Comparison of ENCODE assay signal across 8 cellular contexts in the genomic region with DNA sequence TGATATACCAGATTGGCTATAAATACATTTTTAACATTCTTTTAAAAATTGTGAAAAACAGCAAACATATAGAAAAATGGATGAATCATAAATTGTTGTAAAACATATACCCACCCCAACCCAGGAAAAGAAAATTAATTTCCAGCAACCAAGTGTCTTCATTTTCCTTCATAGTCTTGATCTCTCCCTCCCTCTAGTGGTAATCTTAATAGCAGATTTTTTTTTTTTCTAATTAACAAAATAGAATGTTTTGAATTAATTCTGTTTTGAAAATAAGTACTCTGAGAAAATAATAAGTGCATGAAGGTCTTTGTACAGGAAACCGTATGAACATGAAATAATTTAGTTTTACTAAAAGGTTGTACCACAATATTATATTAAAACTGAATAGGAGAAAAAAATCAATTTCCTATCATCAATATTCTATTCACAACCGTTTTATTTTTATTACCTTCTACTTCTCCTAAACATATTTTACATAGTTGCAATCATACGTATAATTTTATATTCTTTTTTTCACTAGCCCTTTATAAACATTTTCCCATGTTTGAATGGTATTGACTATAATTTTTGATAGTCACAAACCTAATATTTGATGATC. TPM values are rescaled to one million over a fixed set of nuclear protein-coding genes. Genes with fewer than 3 reads are reported as not detected.
DNase-seq lines count a peak whose midpoint lies in the region; ATAC-seq and TF ChIP-seq lines count a peak whose summit lies in the region.

No MANE protein-coding gene starts in this region.

- DNase-seq in DMS114 treated with DMSO at 0.1 percent for 48 hours (lab: John Stamatoyannopoulos, UW; ENCODE audit: unreplicated experiment) (peak; percentile 47), head of caudate nucleus (no peak)
- DNase-seq in central memory CD4-positive, alpha-beta T cell = peak; percentile 23
- no peak for DNase-seq in NK-92 treated with Interleukin-12 subunit alpha and Interleukin-12 subunit beta, amount 100 ng/mL, for 24 hours (lab: John Stamatoyannopoulos, UW)
- no peak for DNase-seq in stimulated activated naive CD4-positive, alpha-beta T cell treated with Interleukin-2 at 50 U/mL for 16 hours (lab: John Stamatoyannopoulos, UW)

- intact Hi-C loops in head of caudate nucleus (cut with DNase I) = no loop called here

- H3F3A ChIP-seq in Loucy (ENCODE audit: low read depth) (no peaks in the 10 kb centered on the region), neural cell (ENCODE audit: insufficient read depth, low read length, poor library complexity, severe bottlenecking) (no peaks in the 10 kb centered on the region)

- no peak for TF ChIP-seq EP300 in neural cell (conservative IDR thresholded peaks at IDR 0.05; ENCODE audit: poor library complexity, severe bottlenecking)

- peak; percentile 29 for TF ChIP-seq RAD21 in neural cell (conservative IDR thresholded peaks at IDR 0.05)

- peaks cover 94% of the 10 kb centered on the region for H3K79me2 ChIP-seq in Loucy (ENCODE audit: insufficient read depth, low read length)
- peaks cover 92% of the 10 kb centered on the region for H3K79me2 ChIP-seq in neural cell (replicated peaks; ENCODE audit: insufficient read depth, low read length)

- H4K20me1 ChIP-seq in Loucy (ENCODE audit: insufficient read depth, low read length, poor library complexity, severe bottlenecking) = peaks cover 97% of the 10 kb centered on the region
- peaks cover 3% of the 10 kb centered on the region for H4K20me1 ChIP-seq in neural cell (ENCODE audit: insufficient read depth)

- no peak overlapping the region for H3K27ac ChIP-seq in neural cell (ENCODE audit: low read length)

- H2AFZ ChIP-seq in Loucy (ENCODE audit: low read length) (no peak overlapping the region), neural cell (ENCODE audit: low read depth, low read length) (no peak overlapping the region)

- H3K9ac ChIP-seq in Loucy (ENCODE audit: low read depth, low read length, poor library complexity, severe bottlenecking) = no peak overlapping the region
- no peak overlapping the region for H3K9ac ChIP-seq in neural cell (ENCODE audit: low read length)

- H3K4me3 ChIP-seq in Loucy (ENCODE audit: low read length, poor library complexity, severe bottlenecking) (peak overlapping the region; percentile 44), neural cell (ENCODE audit: low read length) (no peak overlapping the region)

- H3K4me2 ChIP-seq in Loucy (ENCODE audit: low read depth, low read length, poor library complexity, severe bottlenecking) = peak overlapping the region; percentile 94
- H3K4me2 ChIP-seq in neural cell (ENCODE audit: low read length) = no peak overlapping the region

- H3K4me1 ChIP-seq in Loucy (ENCODE audit: insufficient read depth, low read length, poor library complexity, severe bottlenecking) = peaks cover 64% of the 10 kb centered on the region

- H3K9me2 ChIP-seq in Loucy (replicated peaks; ENCODE audit: low read depth, low read length) (no peaks in the 10 kb centered on the region), neural cell (ENCODE audit: insufficient read depth, low read length) (no peaks in the 10 kb centered on the region)

- H3K9me3 ChIP-seq in Loucy (ENCODE audit: insufficient read depth, low read depth, low read length) (no peaks in the 10 kb centered on the region), neural cell (ENCODE audit: low read length) (no peaks in the 10 kb centered on the region)

- no peak for ATAC-seq in GM21390 (IDR thresholded peaks at IDR 0.05; ENCODE audit: unreplicated experiment)

- H3K36me3 ChIP-seq in Loucy (ENCODE audit: insufficient read depth, low read length) = 0 out of 2 replicates have a peak, but pooled peaks cover 4% of the 10 kb centered on the region
- H3K36me3 ChIP-seq in neural cell (ENCODE audit: insufficient read depth, low read length) = no peaks in the 10 kb centered on the region

- peak; percentile 79 for TF ChIP-seq CTCF in Loucy (conservative IDR thresholded peaks at IDR 0.05; ENCODE audit: low read length)
- TF ChIP-seq CTCF in neural cell (IDR thresholded peaks at IDR 0.05; ENCODE audit: poor library complexity, severe bottlenecking) = peak; percentile 55

- H3K27me3 ChIP-seq in Loucy (ENCODE audit: insufficient read depth, low read length, poor library complexity, severe bottlenecking) (no peaks in the 10 kb centered on the region), neural cell (ENCODE audit: insufficient read depth, low read depth, low read length) (no peaks in the 10 kb centered on the region)

TF ChIP-seq in neural cell, 6 proteins besides CTCF, POLR2A, EP300 and RAD21:
- TF ChIP-seq SMC3 (conservative IDR thresholded peaks at IDR 0.05; ENCODE audit: poor library complexity) (no peak), POLR2AphosphoS5 (IDR thresholded peaks at IDR 0.05) (no peak), MXI1 (conservative IDR thresholded peaks at IDR 0.05; ENCODE audit: poor library complexity, severe bottlenecking) (no peak), EZH2 (IDR thresholded peaks at IDR 0.05; ENCODE audit: borderline replicate concordance, insufficient read depth, low read length, poor library complexity, severe bottlenecking) (no peak), TAF1 (IDR thresholded peaks at IDR 0.05; ENCODE audit: low read depth) (no peak)
- TF ChIP-seq, protein P1, sequence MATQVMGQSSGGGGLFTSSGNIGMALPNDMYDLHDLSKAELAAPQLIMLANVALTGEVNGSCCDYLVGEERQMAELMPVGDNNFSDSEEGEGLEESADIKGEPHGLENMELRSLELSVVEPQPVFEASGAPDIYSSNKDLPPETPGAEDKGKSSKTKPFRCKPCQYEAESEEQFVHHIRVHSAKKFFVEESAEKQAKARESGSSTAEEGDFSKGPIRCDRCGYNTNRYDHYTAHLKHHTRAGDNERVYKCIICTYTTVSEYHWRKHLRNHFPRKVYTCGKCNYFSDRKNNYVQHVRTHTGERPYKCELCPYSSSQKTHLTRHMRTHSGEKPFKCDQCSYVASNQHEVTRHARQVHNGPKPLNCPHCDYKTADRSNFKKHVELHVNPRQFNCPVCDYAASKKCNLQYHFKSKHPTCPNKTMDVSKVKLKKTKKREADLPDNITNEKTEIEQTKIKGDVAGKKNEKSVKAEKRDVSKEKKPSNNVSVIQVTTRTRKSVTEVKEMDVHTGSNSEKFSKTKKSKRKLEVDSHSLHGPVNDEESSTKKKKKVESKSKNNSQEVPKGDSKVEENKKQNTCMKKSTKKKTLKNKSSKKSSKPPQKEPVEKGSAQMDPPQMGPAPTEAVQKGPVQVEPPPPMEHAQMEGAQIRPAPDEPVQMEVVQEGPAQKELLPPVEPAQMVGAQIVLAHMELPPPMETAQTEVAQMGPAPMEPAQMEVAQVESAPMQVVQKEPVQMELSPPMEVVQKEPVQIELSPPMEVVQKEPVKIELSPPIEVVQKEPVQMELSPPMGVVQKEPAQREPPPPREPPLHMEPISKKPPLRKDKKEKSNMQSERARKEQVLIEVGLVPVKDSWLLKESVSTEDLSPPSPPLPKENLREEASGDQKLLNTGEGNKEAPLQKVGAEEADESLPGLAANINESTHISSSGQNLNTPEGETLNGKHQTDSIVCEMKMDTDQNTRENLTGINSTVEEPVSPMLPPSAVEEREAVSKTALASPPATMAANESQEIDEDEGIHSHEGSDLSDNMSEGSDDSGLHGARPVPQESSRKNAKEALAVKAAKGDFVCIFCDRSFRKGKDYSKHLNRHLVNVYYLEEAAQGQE (IDR thresholded peaks at IDR 0.05; ENCODE audit: borderline replicate concordance) = no peak

RNA-seq across cellular contexts. Expression of a gene that starts 7.0 kb away (rescaled TPM):
- polyA plus RNA-seq in neural cell = 69.4 and 78.5 TPM in 2 replicates
- polyA minus RNA-seq in neural cell = 197 and 212 TPM in 2 replicates

Comparison
In these comparisons a context has a peak if more than half of its experiments do, and no peak if none do; other contexts are left out.
1. DNase-seq: peak in DMS114 treated with DMSO at 0.1 percent for 48 hours (single experiment) and central memory CD4-positive, alpha-beta T cell (single experiment); none in NK-92 treated with Interleukin-12 subunit alpha and Interleukin-12 subunit beta, amount 100 ng/mL, for 24 hours (single experiment), stimulated activated naive CD4-positive, alpha-beta T cell treated with Interleukin-2 at 50 U/mL for 16 hours (single experiment) and head of caudate nucleus (0 of 42).